In genomic region chr11:108984021-108984420, GRCh38 we compare ENCODE assay signal across 29 cellular contexts.
"Had no signal": no experiment of that assay in that cellular context is flagged by ENCODE, and none has a peak within 500 bp of the region (broad histone marks: within the 10 kb centered on the region; RNA-seq: fewer than 3 reads in every experiment).

No MANE protein-coding gene starts in this region.

- H3K9me3 ChIP-seq: adrenal gland, ascending aorta, esophagus muscularis mucosa, left ventricle myocardium inferior, psoas muscle, right atrium auricular region, suprapubic skin, tibial nerve had no signal

- H3K4me3 Mint-ChIP-seq: activated naive CD4-positive, alpha-beta T cell treated with anti-CD3 and anti-CD28 coated beads for 36 hours; activated naive CD8-positive, alpha-beta T cell treated with anti-CD3 and anti-CD28 coated beads for 36 hours; dendritic cell treated with granulocyte-macrophage colony-stimulating factor and Interleukin-4, amounts not matched to agents 40 ng/mL and 50 ng/mL, for 4 days; stimulated activated naive B cell treated with anti-CD40 and anti-IgM and Interleukin-4, amounts not matched to agents 10 μg/mL and 1 μg/mL and 100 μg/mL, for 72 hours had no signal

- H3K36me3 Mint-ChIP-seq: activated naive CD8-positive, alpha-beta T cell treated with anti-CD3 and anti-CD28 coated beads for 36 hours had no signal

- H3K27me3 Mint-ChIP-seq: activated naive CD8-positive, alpha-beta T cell treated with anti-CD3 and anti-CD28 coated beads for 36 hours; dendritic cell treated with granulocyte-macrophage colony-stimulating factor and Interleukin-4, amounts not matched to agents 40 ng/mL and 50 ng/mL, for 4 days had no signal

- H3K27ac ChIP-seq: adrenal gland, ascending aorta, heart right ventricle, left ventricle myocardium inferior, parathyroid adenoma, psoas muscle, right atrium auricular region, stomach, suprapubic skin, tibial nerve, WERI-Rb-1 had no signal

- H3K4me3 ChIP-seq: adrenal gland, ascending aorta, esophagus muscularis mucosa, heart right ventricle, left ventricle myocardium inferior, lung, psoas muscle, right atrium auricular region, smooth muscle cell, stomach, suprapubic skin, tibial nerve had no signal

- H3K4me2 ChIP-seq: smooth muscle cell had no signal

- H3K4me1 Mint-ChIP-seq: activated naive CD8-positive, alpha-beta T cell treated with anti-CD3 and anti-CD28 coated beads for 36 hours; stimulated activated naive B cell treated with anti-CD40 and anti-IgM and Interleukin-4, amounts not matched to agents 10 μg/mL and 1 μg/mL and 100 μg/mL, for 72 hours had no signal

- H3K9ac ChIP-seq: parathyroid adenoma had no signal

- H3K27ac Mint-ChIP-seq: activated naive CD4-positive, alpha-beta T cell treated with anti-CD3 and anti-CD28 coated beads for 36 hours; activated naive CD8-positive, alpha-beta T cell treated with anti-CD3 and anti-CD28 coated beads for 36 hours; dendritic cell treated with granulocyte-macrophage colony-stimulating factor and Interleukin-4, amounts not matched to agents 40 ng/mL and 50 ng/mL, for 4 days; stimulated activated naive B cell treated with anti-CD40 and anti-IgM and Interleukin-4, amounts not matched to agents 10 μg/mL and 1 μg/mL and 100 μg/mL, for 72 hours had no signal

- H3K4me1 ChIP-seq: adrenal gland, parathyroid adenoma, psoas muscle, stomach, tibial nerve had no signal

- H3K27me3 ChIP-seq: adrenal gland, ascending aorta, esophagus muscularis mucosa, heart right ventricle, right atrium auricular region, stomach, suprapubic skin, tibial nerve had no signal

- H2AFZ ChIP-seq: parathyroid adenoma had no signal

- DNase-seq: activated CD4-positive, alpha-beta T cell treated with anti-CD3 and anti-CD28 coated beads for 48 hours; activated CD4-positive, alpha-beta T cell treated with anti-CD3 and anti-CD28 coated beads, Interleukin-2, amount 50 U/mL, for 48 hours; activated CD8-positive, alpha-beta memory T cell treated with anti-CD3 and anti-CD28 coated beads for 24 hours; activated effector memory CD4-positive, alpha-beta T cell treated with Interleukin-2 at 50 U/mL for 16 hours; activated naive CD4-positive, alpha-beta T cell treated with anti-CD3 and anti-CD28 coated beads for 36 hours; activated naive CD8-positive, alpha-beta T cell treated with anti-CD3 and anti-CD28 coated beads for 36 hours; adrenal gland; central memory CD4-positive, alpha-beta T cell; effector CD4-positive, alpha-beta T cell; foreskin melanocyte; heart right ventricle; left ventricle myocardium inferior; nucleus accumbens; psoas muscle; stimulated activated CD4-positive, alpha-beta T cell treated with anti-CD3 and anti-CD28 coated beads, Interleukin-1b, Interleukin-23, amount 100 ng/mL, for 48 hours; stimulated activated naive B cell treated with anti-CD40 and anti-IgM and Interleukin-4, amounts not matched to agents 10 μg/mL and 1 μg/mL and 100 μg/mL, for 72 hours; stomach; T-helper 9 cell; WERI-Rb-1 had no signal

- H3K79me2 ChIP-seq: parathyroid adenoma had no signal

- H3K36me3 ChIP-seq: adrenal gland, ascending aorta, esophagus muscularis mucosa, heart right ventricle, left ventricle myocardium inferior, right atrium auricular region, stomach, suprapubic skin, tibial nerve, WERI-Rb-1 had no signal

- ATAC-seq: activated CD4-positive, CD25-positive, alpha-beta regulatory T cell treated with anti-CD3 and anti-CD28 coated beads, Interleukin-2, amount 50 U/mL, for 24 hours; psoas muscle; stimulated activated naive B cell treated with anti-CD40 and anti-IgM and Interleukin-4, amounts not matched to agents 10 μg/mL and 1 μg/mL and 100 μg/mL, for 72 hours had no signal

- H3K9me3 Mint-ChIP-seq: activated naive CD4-positive, alpha-beta T cell treated with anti-CD3 and anti-CD28 coated beads for 36 hours; activated naive CD8-positive, alpha-beta T cell treated with anti-CD3 and anti-CD28 coated beads for 36 hours; dendritic cell treated with granulocyte-macrophage colony-stimulating factor and Interleukin-4, amounts not matched to agents 40 ng/mL and 50 ng/mL, for 4 days had no signal
